In genomic region chr14:24863933-24864708, GRCh38 we compare ENCODE assay signal across 14 cellular contexts.
"Had no signal": no experiment of that assay in that cellular context is flagged by ENCODE, and none has a peak within 500 bp of the region (broad histone marks: within the 10 kb centered on the region; RNA-seq: fewer than 3 reads in every experiment).

No MANE protein-coding gene starts in this region.

- H3K4me1 Mint-ChIP-seq: activated naive CD8-positive, alpha-beta T cell treated with anti-CD3 and anti-CD28 coated beads, Interleukin-2, amount 10 ng/mL, durations not matched to agents 7 days and 5 days; endodermal cell; naive thymus-derived CD8-positive, alpha-beta T cell had no signal

- H3K36me3 Mint-ChIP-seq: activated CD4-positive, alpha-beta memory T cell treated with anti-CD3 and anti-CD28 coated beads for 36 hours; activated naive CD8-positive, alpha-beta T cell treated with anti-CD3 and anti-CD28 coated beads, Interleukin-2, amount 10 ng/mL, durations not matched to agents 7 days and 5 days; naive thymus-derived CD8-positive, alpha-beta T cell had no signal

- H3K4me3 Mint-ChIP-seq: activated CD4-positive, alpha-beta memory T cell treated with anti-CD3 and anti-CD28 coated beads for 36 hours; activated naive CD8-positive, alpha-beta T cell treated with anti-CD3 and anti-CD28 coated beads, Interleukin-2, amount 10 ng/mL, durations not matched to agents 7 days and 5 days; endodermal cell; naive thymus-derived CD8-positive, alpha-beta T cell had no signal

- H3K9me3 Mint-ChIP-seq: activated CD4-positive, alpha-beta memory T cell treated with anti-CD3 and anti-CD28 coated beads for 36 hours; activated naive CD8-positive, alpha-beta T cell treated with anti-CD3 and anti-CD28 coated beads, Interleukin-2, amount 10 ng/mL, durations not matched to agents 7 days and 5 days; endodermal cell; naive thymus-derived CD8-positive, alpha-beta T cell had no signal

- ATAC-seq: lower lobe of right lung; naive thymus-derived CD8-positive, alpha-beta T cell; stimulated activated naive CD8-positive, alpha-beta T cell treated with anti-CD3 and anti-CD28 coated beads, Interleukin-15, Interleukin-2, amounts not matched to agents 100 U/mL and 50 U/mL, for 24 hours; upper lobe of right lung had no signal

- DNase-seq: activated CD4-positive, alpha-beta memory T cell treated with anti-CD3 and anti-CD28 coated beads for 36 hours; activated gamma-delta T cell; activated naive CD8-positive, alpha-beta T cell treated with anti-CD3 and anti-CD28 coated beads, Interleukin-2, amount 10 ng/mL, durations not matched to agents 7 days and 5 days; activated T-cell treated with anti-CD3 and anti-CD28 coated beads, Interleukin-2, amount 50 U/mL, for 48 hours; aorta; endodermal cell; hypothalamus; lower lobe of right lung; naive thymus-derived CD8-positive, alpha-beta T cell; occipital lobe; stimulated activated CD4-positive, alpha-beta T cell treated with anti-CD3 and anti-CD28 coated beads, Interleukin-4, amount 100 ng/mL, for 1 hour; stimulated activated CD8-positive, alpha-beta memory T cell treated with anti-CD3 and anti-CD28 coated beads, Interleukin-4, amount 100 ng/mL, for 48 hours; stimulated activated naive CD8-positive, alpha-beta T cell treated with anti-CD3 and anti-CD28 coated beads, Interleukin-15, Interleukin-2, amounts not matched to agents 100 U/mL and 50 U/mL, for 24 hours; upper lobe of right lung had no signal

- H3K27ac Mint-ChIP-seq: activated CD4-positive, alpha-beta memory T cell treated with anti-CD3 and anti-CD28 coated beads for 36 hours; activated naive CD8-positive, alpha-beta T cell treated with anti-CD3 and anti-CD28 coated beads, Interleukin-2, amount 10 ng/mL, durations not matched to agents 7 days and 5 days; endodermal cell; naive thymus-derived CD8-positive, alpha-beta T cell had no signal
